1 cellular context compared by ENCODE assay signal in genomic region chr9:131601683-131602181, GRCh38.
TF ChIP-seq lines count a peak whose summit lies in the region.

No MANE protein-coding gene starts in this region.

TF ChIP-seq in HepG2, 621 proteins besides CTCF, POLR2A, EP300 and RAD21 (continued from another document and continues in another):
- TF ChIP-seq SETDB1 (CRISPR knock-in tag; IDR thresholded peaks at IDR 0.05; ENCODE audit: borderline replicate concordance) (no peak), NFKB2 (CRISPR knock-in tag; IDR thresholded peaks at IDR 0.05; ENCODE audit: borderline replicate concordance) (peak; percentile 33; the same call in 1 of the 2 replicates), MEIS1 (CRISPR knock-in tag; IDR thresholded peaks at IDR 0.05; ENCODE audit: borderline replicate concordance) (no peak), DMAP1 (CRISPR knock-in tag; IDR thresholded peaks at IDR 0.05) (0 out of 2 replicates have a peak, but pooled peaks have one; percentile 49), ZNF562 (CRISPR knock-in tag; IDR thresholded peaks at IDR 0.05; ENCODE audit: borderline replicate concordance) (no peak), ZNF143 (CRISPR knock-in tag; IDR thresholded peaks at IDR 0.05) (no peak), ZMYM4 (CRISPR knock-in tag; IDR thresholded peaks at IDR 0.05) (peak; percentile 53; the same call in 1 of the 2 replicates), TRIM22 (IDR thresholded peaks at IDR 0.05) (no peak), ZHX1 (CRISPR knock-in tag; IDR thresholded peaks at IDR 0.05; ENCODE audit: low read depth) (0 out of 2 replicates have a peak, but pooled peaks have one; percentile 39), EEA1 (CRISPR knock-in tag; IDR thresholded peaks at IDR 0.05; ENCODE audit: borderline replicate concordance) (no peak), ZNF354B (CRISPR knock-in tag; IDR thresholded peaks at IDR 0.05) (no peak), CHD2 (IDR thresholded peaks at IDR 0.05; ENCODE audit: low read depth, low read length) (no peak), HES4 (CRISPR knock-in tag; IDR thresholded peaks at IDR 0.05; ENCODE audit: borderline replicate concordance) (no peak), ISL2 (CRISPR knock-in tag; IDR thresholded peaks at IDR 0.05) (0 out of 2 replicates have a peak, but pooled peaks have one; percentile 46), ZNF746 (CRISPR knock-in tag; IDR thresholded peaks at IDR 0.05) (no peak), MED13 (CRISPR knock-in tag; IDR thresholded peaks at IDR 0.05) (no peak), ELK4 (CRISPR knock-in tag; IDR thresholded peaks at IDR 0.05; ENCODE audit: borderline replicate concordance) (no peak), ATF5 (CRISPR knock-in tag; IDR thresholded peaks at IDR 0.05; ENCODE audit: low read depth) (no peak), HOXA3 (CRISPR knock-in tag; IDR thresholded peaks at IDR 0.05) (peak; percentile 75; the same call in 1 of the 2 replicates), PCBP2 (optimal IDR thresholded peaks at IDR 0.05; ENCODE audit: low read depth, low read length, poor library complexity, severe bottlenecking) (no peak), GABPB1 (CRISPR knock-in tag; IDR thresholded peaks at IDR 0.05) (no peak), RFXAP (CRISPR knock-in tag; IDR thresholded peaks at IDR 0.05; ENCODE audit: borderline replicate concordance) (peak; percentile 69; the same call in 1 of the 2 replicates), KLF12 (CRISPR knock-in tag; IDR thresholded peaks at IDR 0.05; ENCODE audit: borderline replicate concordance) (peak; percentile 85; the same call in 1 of the 2 replicates), HNRNPH1 (optimal IDR thresholded peaks at IDR 0.05; ENCODE audit: low read depth, low read length) (no peak), FOXA1 (IDR thresholded peaks at IDR 0.05) (no peak), FOXA1 (CRISPR knock-in tag; IDR thresholded peaks at IDR 0.05) (no peak), ZNF841 (CRISPR knock-in tag; IDR thresholded peaks at IDR 0.05; ENCODE audit: borderline replicate concordance) (no peak), MAZ (IDR thresholded peaks at IDR 0.05; ENCODE audit: borderline replicate concordance, low read depth, low read length) (no peak), MAZ (CRISPR knock-in tag; IDR thresholded peaks at IDR 0.05; ENCODE audit: low read depth) (no peak), TEAD3 (CRISPR knock-in tag; optimal IDR thresholded peaks at IDR 0.05; ENCODE audit: borderline replicate concordance) (peak; percentile 71), ZNF747 (CRISPR knock-in tag; IDR thresholded peaks at IDR 0.05; ENCODE audit: borderline replicate concordance) (no peak), TBX3 (IDR thresholded peaks at IDR 0.05; ENCODE audit: borderline replicate concordance) (no peak), TAF15 (IDR thresholded peaks at IDR 0.05; ENCODE audit: low read depth, low read length, poor library complexity, severe bottlenecking) (no peak), ZNF564 (CRISPR knock-in tag; IDR thresholded peaks at IDR 0.05) (no peak), KAT8 (CRISPR knock-in tag; IDR thresholded peaks at IDR 0.05) (peak; percentile 15; the same call in 1 of the 2 replicates), ZNF274 (CRISPR knock-in tag; IDR thresholded peaks at IDR 0.05) (0 out of 2 replicates have a peak, but pooled peaks have one; percentile 14), DPF2 (CRISPR knock-in tag; IDR thresholded peaks at IDR 0.05; ENCODE audit: borderline replicate concordance, low read depth) (peak; percentile 85), ZNF780A (CRISPR knock-in tag; IDR thresholded peaks at IDR 0.05) (no peak), MXD4 (CRISPR knock-in tag; IDR thresholded peaks at IDR 0.05) (no peak), GPN1 (CRISPR knock-in tag; IDR thresholded peaks at IDR 0.05; ENCODE audit: borderline replicate concordance) (no peak), FOXK2 (IDR thresholded peaks at IDR 0.05) (no peak), SRSF4 (IDR thresholded peaks at IDR 0.05; ENCODE audit: low read depth, low read length, poor library complexity, severe bottlenecking) (no peak), SMAD3 (CRISPR knock-in tag; IDR thresholded peaks at IDR 0.05) (no peak), PLRG1 (conservative IDR thresholded peaks at IDR 0.05) (no peak), ARID2 (CRISPR knock-in tag; IDR thresholded peaks at IDR 0.05; ENCODE audit: borderline replicate concordance) (no peak), PITX1 (CRISPR knock-in tag; IDR thresholded peaks at IDR 0.05) (peak; percentile 43; the same call in 1 of the 2 replicates), DZIP1 (CRISPR knock-in tag; IDR thresholded peaks at IDR 0.05) (no peak), PHF5A (CRISPR knock-in tag; IDR thresholded peaks at IDR 0.05; ENCODE audit: low read depth, unreplicated experiment) (no peak), FOXO4 (CRISPR knock-in tag; conservative IDR thresholded peaks at IDR 0.05) (no peak), MBNL3 (CRISPR knock-in tag; conservative IDR thresholded peaks at IDR 0.05) (no peak), ZNF263 (CRISPR knock-in tag; IDR thresholded peaks at IDR 0.05) (peak; percentile 92), ZBTB25 (CRISPR knock-in tag; IDR thresholded peaks at IDR 0.05) (no peak), TP53 (CRISPR knock-in tag; conservative IDR thresholded peaks at IDR 0.05) (peak; percentile 73; the same call in 1 of the 2 replicates), CEBPB (IDR thresholded peaks at IDR 0.05; ENCODE audit: borderline replicate concordance, low read depth, low read length) (no peak), KDM3A (CRISPR knock-in tag; IDR thresholded peaks at IDR 0.05; ENCODE audit: low read depth) (no peak), MAX (IDR thresholded peaks at IDR 0.05) (no peak), PRDM4 (CRISPR knock-in tag; IDR thresholded peaks at IDR 0.05; ENCODE audit: borderline replicate concordance) (no peak), REL (CRISPR knock-in tag; conservative IDR thresholded peaks at IDR 0.05) (no peak), MNT (IDR thresholded peaks at IDR 0.05) (no peak)
